Comparison of ENCODE assay signal across 16 cellular contexts in the genomic region with DNA sequence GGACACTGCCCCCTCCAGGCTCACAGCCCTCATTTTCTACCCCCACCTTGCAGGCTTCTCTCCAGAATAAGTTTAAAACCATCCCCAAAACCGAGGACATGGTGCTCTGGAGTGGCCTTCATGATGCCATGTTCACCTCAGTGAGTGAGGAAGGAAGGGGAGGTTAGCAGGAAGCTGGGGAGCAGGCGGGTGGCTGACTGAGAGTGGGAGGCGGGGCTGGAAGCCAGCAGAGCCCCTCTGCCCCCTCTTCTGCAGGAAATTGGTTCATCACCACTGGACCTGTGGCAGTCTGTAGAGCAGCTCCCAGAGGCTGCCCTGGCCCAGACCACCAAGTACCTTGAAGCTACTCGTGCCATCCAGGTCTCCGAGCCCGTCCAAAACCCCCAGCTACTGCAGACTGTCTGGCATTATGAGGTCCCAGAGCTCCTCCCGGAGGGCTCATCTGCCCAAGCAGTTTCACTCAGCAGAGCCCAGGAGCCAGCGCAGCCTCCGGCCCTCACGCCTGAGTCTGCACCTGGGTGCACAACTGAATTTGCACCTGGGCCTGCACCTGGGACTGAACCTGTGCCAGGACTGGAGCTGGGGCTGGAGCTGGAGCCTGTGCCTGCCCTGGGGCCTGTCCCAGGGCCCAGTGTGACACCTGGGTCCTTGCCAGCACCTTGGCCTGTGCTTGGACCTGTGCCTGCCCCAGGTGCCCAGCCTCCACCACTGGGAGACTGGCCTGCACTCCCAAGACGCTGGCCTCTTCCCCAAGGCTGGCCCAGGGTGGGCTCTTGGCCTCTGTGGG. TPM values are rescaled to one million over a fixed set of nuclear protein-coding genes. Genes with fewer than 3 reads are reported as not detected.
DNase-seq lines count a peak whose midpoint lies in the region; ATAC-seq and TF ChIP-seq lines count a peak whose summit lies in the region.
"Had no signal": no experiment of that assay in that cellular context is flagged by ENCODE, and none has a peak within 500 bp of the region (broad histone marks: within the 10 kb centered on the region; RNA-seq: fewer than 3 reads in every experiment).

No MANE protein-coding gene starts in this region.

- dilution Hi-C loops in mammary epithelial cell (cut with HindIII; ENCODE audit: low sequenced_read_pairs) = loop anchor here (5.0 kb wide), 1 partner anchor 68 kb away; no protein-coding TSS in a partner anchor

- H3K36me3 Mint-ChIP-seq in activated CD8-positive, alpha-beta T cell treated with anti-CD3 and anti-CD28 coated beads for 36 hours (ENCODE audit: low read depth) = no peaks in the 10 kb centered on the region
- no peaks in the 10 kb centered on the region for H3K36me3 Mint-ChIP-seq in nephron progenitor cell (ENCODE audit: low read depth)
- H3K36me3 Mint-ChIP-seq: CD14-positive monocyte had no signal

- no peaks in the 10 kb centered on the region for H3K27me3 ChIP-seq in mammary epithelial cell (ENCODE audit: insufficient read depth, low read length)
- H3K27me3 ChIP-seq in sigmoid colon = no peaks in the 10 kb centered on the region
- H3K27me3 ChIP-seq: hepatocyte had no signal

- no peak overlapping the region for H2AFZ ChIP-seq in mammary epithelial cell (ENCODE audit: low read depth, low read length)
- H2AFZ ChIP-seq: hepatocyte had no signal

- no peak for TF ChIP-seq EP300 in sigmoid colon (IDR thresholded peaks at IDR 0.05)

- no peaks in the 10 kb centered on the region for H3K27me3 Mint-ChIP-seq in activated CD8-positive, alpha-beta T cell treated with anti-CD3 and anti-CD28 coated beads for 36 hours
- peaks cover 12% of the 10 kb centered on the region for H3K27me3 Mint-ChIP-seq in nephron progenitor cell (ENCODE audit: low read depth, poor library complexity)

- intact Hi-C loops in activated CD8-positive, alpha-beta T cell treated with anti-CD3 and anti-CD28 coated beads for 36 hours (cut with micrococcal nuclease) = no loop called here
- intact Hi-C loops in mammary epithelial cell (cut with micrococcal nuclease) (no loop called here), sigmoid colon (cut with DNase I) (no loop called here)

- H4K20me1 ChIP-seq in mammary epithelial cell (ENCODE audit: insufficient read depth, low read length) = no peaks in the 10 kb centered on the region

- H3K9me3 ChIP-seq in mammary epithelial cell (replicated peaks; ENCODE audit: insufficient read depth, low read length) (no peaks in the 10 kb centered on the region), sigmoid colon (no peaks in the 10 kb centered on the region)
- H3K9me3 ChIP-seq: tibial artery had no signal

- ATAC-seq in activated CD8-positive, alpha-beta T cell treated with anti-CD3 and anti-CD28 coated beads for 36 hours = peak; percentile 24
- ATAC-seq: Panc1 had no signal

- in situ Hi-C loops in mammary epithelial cell (cut with MboI; ENCODE audit: low sequenced_read_pairs in 2 of 2) = no loop called here

- no peaks in the 10 kb centered on the region for H3K79me2 ChIP-seq in mammary epithelial cell (ENCODE audit: insufficient read depth, low read length)
- H3K79me2 ChIP-seq: hepatocyte had no signal

- no peak overlapping the region for H3K4me3 Mint-ChIP-seq in activated CD8-positive, alpha-beta T cell treated with anti-CD3 and anti-CD28 coated beads for 36 hours
- no peak overlapping the region for H3K4me3 Mint-ChIP-seq in nephron progenitor cell
- H3K4me3 Mint-ChIP-seq: CD14-positive monocyte had no signal

- no peaks in the 10 kb centered on the region for H3K4me1 Mint-ChIP-seq in activated CD8-positive, alpha-beta T cell treated with anti-CD3 and anti-CD28 coated beads for 36 hours (ENCODE audit: low read depth)
- no peaks in the 10 kb centered on the region for H3K4me1 Mint-ChIP-seq in nephron progenitor cell

- H3K36me3 ChIP-seq in mammary epithelial cell (ENCODE audit: insufficient read depth, low read length) = no peaks in the 10 kb centered on the region
- H3K36me3 ChIP-seq in sigmoid colon = no peaks in the 10 kb centered on the region
- H3K36me3 ChIP-seq: tibial artery had no signal

- H3K4me1 ChIP-seq in mammary epithelial cell (ENCODE audit: insufficient read depth, low read length) (no peaks in the 10 kb centered on the region), sigmoid colon (no peaks in the 10 kb centered on the region)
- H3K4me1 ChIP-seq: tibial artery had no signal

- BruUV-seq in mammary epithelial cell (replicated peaks; lab: Mats Ljungman, UMichigan) = no TSS peak

- CTCF ChIA-PET in GM10248 (lab: Yijun Ruan, JAX) = interaction anchor here (1.7 to 2.0 kb wide), 2 partner anchors 10 to 26 kb away, joined by 4 to 10 read pairs; no protein-coding TSS in a partner anchor
- CTCF ChIA-PET in activated CD8-positive, alpha-beta T cell treated with anti-CD3 and anti-CD28 coated beads for 36 hours (lab: Charles Lee) = interaction anchor here (0.9 to 2.3 kb wide), 5 partner anchors 11 to 159 kb away, joined by 3 to 7 read pairs (median 4); partner anchors contain the start of gene CORO7
- CTCF ChIA-PET in mammary epithelial cell (lab: Charles Lee; ENCODE audit: low non-redundant PET) = no interaction called here

- H3K9ac ChIP-seq in mammary epithelial cell (ENCODE audit: insufficient read depth, low read length) = no peak overlapping the region

- no peak overlapping the region for H3K4me2 ChIP-seq in mammary epithelial cell (ENCODE audit: insufficient read depth, low read depth, low read length)
- H3K4me2 ChIP-seq: hepatocyte had no signal

- WGBS in mammary epithelial cell (ENCODE audit: low coverage, missing lambda C conversion rate) = 73% methylated on average over 9 of the region's 11 CpGs
- 65 to 79% methylated on average over 11 of the region's 11 CpGs for WGBS in sigmoid colon, 2 donors

- DNase-seq in GM10248 (ENCODE audit: extremely low spot score) = peak; percentile 13
- peak; percentile 28 for DNase-seq in KG1 (lab: John Stamatoyannopoulos, UW)
- no peak for DNase-seq in activated CD8-positive, alpha-beta T cell treated with anti-CD3 and anti-CD28 coated beads for 36 hours
- no peak for DNase-seq in nephron progenitor cell
- DNase-seq in pons (ENCODE audit: low spot score) = no peak
- no peak for DNase-seq in HCEC 1CT
- no peak for DNase-seq in mammary epithelial cell
- DNase-seq in sigmoid colon = no peak
- DNase-seq: NCI-H187; NCI-H524; occipital lobe; stimulated activated CD4-positive, alpha-beta T cell treated with anti-CD3 and anti-CD28 coated beads, Interleukin-4, amount 100 ng/mL, for 24 hours; tibial artery had no signal

- POLR2A ChIA-PET in GM10248 (lab: Yijun Ruan, JAX) = no interaction called here
- POLR2A ChIA-PET in activated CD8-positive, alpha-beta T cell treated with anti-CD3 and anti-CD28 coated beads for 36 hours (lab: Charles Lee) = interaction anchor here (1.0 kb wide), 1 partner anchor 11 kb away, joined by 3 read pairs; no protein-coding TSS in a partner anchor

- H3K9me3 Mint-ChIP-seq in activated CD8-positive, alpha-beta T cell treated with anti-CD3 and anti-CD28 coated beads for 36 hours = no peaks in the 10 kb centered on the region
- H3K9me3 Mint-ChIP-seq in nephron progenitor cell = no peaks in the 10 kb centered on the region
- H3K9me3 Mint-ChIP-seq: CD14-positive monocyte had no signal

- no peak for TF ChIP-seq POLR2A in sigmoid colon (IDR thresholded peaks at IDR 0.05)

- no peak for TF ChIP-seq CTCF in GM10248 (IDR thresholded peaks at IDR 0.05; ENCODE audit: control extremely low read depth, extremely low read depth, low read depth, missing control alignments)
- no peak for TF ChIP-seq CTCF in activated CD8-positive, alpha-beta T cell treated with anti-CD3 and anti-CD28 coated beads for 36 hours (IDR thresholded peaks at IDR 0.05)
- TF ChIP-seq CTCF in nephron progenitor cell (IDR thresholded peaks at IDR 0.05) = no peak
- TF ChIP-seq CTCF in mammary epithelial cell (conservative IDR thresholded peaks at IDR 0.05 in 1 of 2, IDR thresholded peaks at IDR 0.05 in 1 of 2; ENCODE audit: extremely low read depth in 1 of 2, insufficient read depth in 1 of 2, low read depth in 1 of 2, low read length in 2 of 2) = no peak
- TF ChIP-seq CTCF in sigmoid colon (IDR thresholded peaks at IDR 0.05) = no peak

- H3K4me3 ChIP-seq in mammary epithelial cell (replicated peaks in 1 of 3; ENCODE audit: insufficient read depth in 1 of 3, low read depth in 2 of 3, low read length in 3 of 3) (no peak overlapping the region), sigmoid colon (no peak overlapping the region)
- H3K4me3 ChIP-seq: hepatocyte, tibial artery had no signal

- H3K27ac Mint-ChIP-seq in activated CD8-positive, alpha-beta T cell treated with anti-CD3 and anti-CD28 coated beads for 36 hours = no peak overlapping the region
- H3K27ac Mint-ChIP-seq in nephron progenitor cell = peak overlapping the region; percentile 69
- H3K27ac Mint-ChIP-seq: CD14-positive monocyte had no signal

- H3K27ac ChIP-seq in mammary epithelial cell (ENCODE audit: insufficient read depth, low read depth, low read length) = no peak overlapping the region
- H3K27ac ChIP-seq in sigmoid colon = no peak overlapping the region
- H3K27ac ChIP-seq: hepatocyte, tibial artery had no signal

RNA-seq across cellular contexts. Expression of gene C16orf96, which starts 19.0 kb away (rescaled TPM):
- under 1 TPM; 0.16 to 0.32 TPM for total RNA-seq in activated CD8-positive, alpha-beta T cell treated with anti-CD3 and anti-CD28 coated beads for 36 hours
- total RNA-seq in mammary epithelial cell (under 1 TPM in 1 of 2 donors, not detected in 1; 0.17 TPM), sigmoid colon (under 1 TPM in 2 of 4 donors, not detected in 2; under 0.01 to 0.16 TPM)
- polyA plus RNA-seq in mammary epithelial cell (not detected), sigmoid colon (under 1 TPM in 1 of 3 donors, not detected in 2; 0.09 TPM)
- polyA minus RNA-seq in mammary epithelial cell = not detected
- total RNA-seq: occipital lobe had no signal
- polyA plus RNA-seq: CD14-positive monocyte, hepatocyte had no signal

RNA-seq across cellular contexts. Expression of gene CDIP1, which starts 36.5 kb away (rescaled TPM):
- total RNA-seq in activated CD8-positive, alpha-beta T cell treated with anti-CD3 and anti-CD28 coated beads for 36 hours = 10 to 100 TPM; 31.9 to 32.2 TPM
- total RNA-seq in mammary epithelial cell (10 to 100 TPM; 63.3 to 81.8 TPM), sigmoid colon (10 to 100 TPM; 12.8 to 22.4 (median 18.6) TPM)
- polyA plus RNA-seq in mammary epithelial cell (56.7 TPM), sigmoid colon (10 to 100 TPM; 10.8 to 16.2 (median 16.1) TPM)
- 82.2 TPM for polyA minus RNA-seq in mammary epithelial cell

RNA-seq across cellular contexts. Expression of gene UBALD1, which starts 39.6 kb away (rescaled TPM):
- 10 to 100 TPM; 12.2 to 13.4 TPM for total RNA-seq in activated CD8-positive, alpha-beta T cell treated with anti-CD3 and anti-CD28 coated beads for 36 hours
- total RNA-seq in mammary epithelial cell (10 to 100 TPM in 1 of 2 donors, 1 to 10 TPM in 1; 8.0 to 29.8 TPM), sigmoid colon (10 to 100 TPM in 3 of 4 donors, 1 to 10 TPM in 1; 7.6 to 20.2 (median 14.1) TPM)
- polyA plus RNA-seq in mammary epithelial cell (7.2 TPM), sigmoid colon (10 to 100 TPM; 10.4 to 22.9 (median 12.6) TPM)
- polyA minus RNA-seq in mammary epithelial cell = 4.4 TPM

RNA-seq across cellular contexts. Expression of gene MGRN1, which starts 49.5 kb away (rescaled TPM):
- total RNA-seq in activated CD8-positive, alpha-beta T cell treated with anti-CD3 and anti-CD28 coated beads for 36 hours = 10 to 100 TPM; 67.6 to 70.8 TPM
- total RNA-seq in mammary epithelial cell (10 to 100 TPM; 34.2 to 64.8 TPM), sigmoid colon (10 to 100 TPM; 18.4 to 37.9 (median 31.0) TPM)
- polyA plus RNA-seq in mammary epithelial cell (8.2 TPM), sigmoid colon (10 to 100 TPM; 16.8 to 34.5 (median 23.4) TPM)
- polyA minus RNA-seq in mammary epithelial cell = 27.9 TPM

Comparison
In these comparisons a context has a peak if more than half of its experiments do, and no peak if none do; other contexts are left out.
1. DNase-seq: peak in GM10248 (single experiment) and KG1 (single experiment); none in activated CD8-positive, alpha-beta T cell treated with anti-CD3 and anti-CD28 coated beads for 36 hours (single experiment), nephron progenitor cell (single experiment), pons (single experiment), HCEC 1CT (single experiment), mammary epithelial cell (single experiment) and sigmoid colon (single experiment).